Comparison of ENCODE assay signal across 8 cellular contexts in the genomic region with DNA sequence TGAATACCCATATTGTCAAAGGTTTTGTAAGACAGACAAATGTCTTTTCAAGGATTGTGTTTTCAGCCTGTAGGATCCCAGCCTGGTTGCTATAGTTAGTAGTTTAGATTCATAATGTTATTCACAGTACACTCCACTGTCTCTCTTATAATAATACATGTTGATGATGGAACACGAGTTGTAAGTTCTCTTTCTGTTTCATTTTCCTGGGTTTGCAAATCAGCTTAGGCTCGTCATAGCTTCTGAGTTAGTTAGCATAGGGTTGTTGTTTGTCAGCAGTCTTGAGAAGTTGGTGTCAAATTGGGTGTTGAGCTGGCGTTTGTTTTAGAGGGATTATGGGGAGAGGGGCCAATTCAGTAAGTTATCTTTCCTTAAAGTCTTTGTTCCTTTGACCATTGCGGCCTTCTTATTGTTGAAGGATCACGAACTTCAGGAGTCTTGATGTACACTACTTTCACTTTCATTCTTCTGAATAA. TPM values are rescaled to one million over a fixed set of nuclear protein-coding genes. Genes with fewer than 3 reads are reported as not detected.
DNase-seq lines count a peak whose midpoint lies in the region; ATAC-seq and TF ChIP-seq lines count a peak whose summit lies in the region.

No MANE protein-coding gene starts in this region.

- no peaks in the 10 kb centered on the region for H3K9me3 ChIP-seq in mesenchymal stem cell (ENCODE audit: control insufficient read depth, low read length)

- H3K14ac ChIP-seq in mesenchymal stem cell (ENCODE audit: low read length in 2 of 2) = no peak overlapping the region

- H2BK12ac ChIP-seq in mesenchymal stem cell (ENCODE audit: low read length in 2 of 2) = no peak overlapping the region

- H4K8ac ChIP-seq in mesenchymal stem cell (ENCODE audit: low read length) = no peak overlapping the region

- H3K9me3 Mint-ChIP-seq in brain = peaks cover 3 to 37% (median 13%) of the 10 kb centered on the region in 5 experiments

- no peak overlapping the region for H3K4ac ChIP-seq in mesenchymal stem cell (ENCODE audit: low read depth in 1 of 2, low read length in 2 of 2)

- peak overlapping the region; percentile 21 for H2AK5ac ChIP-seq in mesenchymal stem cell (ENCODE audit: low read length, severe bottlenecking)

- H2BK120ac ChIP-seq in mesenchymal stem cell (ENCODE audit: low read depth, low read length) = no peak overlapping the region

- peak; percentile 84 for ATAC-seq in GM21390 (IDR thresholded peaks at IDR 0.05; ENCODE audit: unreplicated experiment)

- no peaks in the 10 kb centered on the region for H3K27me3 Mint-ChIP-seq in brain

- no peak overlapping the region for H4K91ac ChIP-seq in mesenchymal stem cell (ENCODE audit: low read length)

- H3K4me3 Mint-ChIP-seq in brain = peak overlapping the region; percentile 31 to 84 (median 73)

- peaks cover 96% of the 10 kb centered on the region for H3K4me1 Mint-ChIP-seq in brain

- H3K36me3 Mint-ChIP-seq in brain = peaks cover 98% of the 10 kb centered on the region

- peak overlapping the region; percentile 52 for H3K4me2 ChIP-seq in mesenchymal stem cell (ENCODE audit: low read length, poor library complexity, severe bottlenecking)

- H3K23ac ChIP-seq in mesenchymal stem cell (ENCODE audit: low read length in 2 of 2) = no peak overlapping the region

- TF ChIP-seq CTCF in brain (conservative IDR thresholded peaks at IDR 0.05) = no peak

- no peak overlapping the region for H2BK5ac ChIP-seq in mesenchymal stem cell (ENCODE audit: low read depth, low read length, poor library complexity, severe bottlenecking)

- peak overlapping the region in 1 of 2 experiments; percentile 74 for H3K4me3 ChIP-seq in mesenchymal stem cell (ENCODE audit: insufficient read depth in 1 of 2, low read depth in 1 of 2, low read length in 2 of 2)

- DNase-seq in GM04504 (ENCODE audit: low read depth) (peak; percentile 24), HS-5 (ENCODE audit: low read depth) (peak; percentile 46), mesenchymal stem cell (peak; percentile 69), COLO668 (lab: John Stamatoyannopoulos, UW; ENCODE audit: unreplicated experiment) (no peak), cerebellum (ENCODE audit: low spot score) (no peak), occipital lobe (lab: John Stamatoyannopoulos, UW) (no peak)

- no peak overlapping the region for H3K27ac ChIP-seq in mesenchymal stem cell (ENCODE audit: low read length, poor library complexity, severe bottlenecking)

- 77% methylated on average over 3 of the region's 5 CpGs for WGBS in mesenchymal stem cell

- H3K4me1 ChIP-seq in mesenchymal stem cell (ENCODE audit: control insufficient read depth, insufficient read depth, low read depth, low read length) = peaks cover 5% of the 10 kb centered on the region

- H2AFZ ChIP-seq in mesenchymal stem cell (ENCODE audit: low read depth, low read length) = no peak overlapping the region

- H3K79me1 ChIP-seq in mesenchymal stem cell (replicated peaks; ENCODE audit: low read length, poor library complexity, severe bottlenecking) = no peaks in the 10 kb centered on the region

- peaks cover 0 to 18% of the 10 kb centered on the region in 2 experiments for H3K36me3 ChIP-seq in mesenchymal stem cell (ENCODE audit: control insufficient read depth in 1 of 2, insufficient read depth in 2 of 2, low read depth in 1 of 2, low read length in 2 of 2)

- H3K27me3 ChIP-seq in mesenchymal stem cell (ENCODE audit: control insufficient read depth in 1 of 2, insufficient read depth in 1 of 2, low read length in 2 of 2) = no peaks in the 10 kb centered on the region

- no peak overlapping the region for H3K18ac ChIP-seq in mesenchymal stem cell (ENCODE audit: low read depth in 1 of 2, low read length in 2 of 2)

- peak overlapping the region; percentile 90 for H3K9ac ChIP-seq in mesenchymal stem cell (ENCODE audit: low read length)

- H2BK15ac ChIP-seq in mesenchymal stem cell (ENCODE audit: low read depth, poor library complexity, severe bottlenecking) = no peak overlapping the region

- peak overlapping the region in 4 of 5 experiments; percentile 72 to 94 (median 83) for H3K27ac Mint-ChIP-seq in brain

RNA-seq across cellular contexts. Expression of gene QKI, which starts 45.8 kb away (rescaled TPM):
- 70.0 TPM for polyA plus RNA-seq in brain (ENCODE audit: insufficient read depth, low read depth, low replicate concordance)
- polyA plus RNA-seq in mesenchymal stem cell (2013, experiment 1 of 2) = 92.5 TPM
- 90.5 TPM for polyA plus RNA-seq in mesenchymal stem cell (2013, experiment 2 of 2)
- 363 TPM for total RNA-seq in cerebellum
- 305 TPM for total RNA-seq in occipital lobe

Comparison
In these comparisons a context has a peak if more than half of its experiments do, and no peak if none do; other contexts are left out.
1. DNase-seq: peak in GM04504 (single experiment), HS-5 (single experiment) and mesenchymal stem cell (single experiment); none in COLO668 (single experiment), cerebellum (single experiment) and occipital lobe (single experiment).